In the genomic region with DNA sequence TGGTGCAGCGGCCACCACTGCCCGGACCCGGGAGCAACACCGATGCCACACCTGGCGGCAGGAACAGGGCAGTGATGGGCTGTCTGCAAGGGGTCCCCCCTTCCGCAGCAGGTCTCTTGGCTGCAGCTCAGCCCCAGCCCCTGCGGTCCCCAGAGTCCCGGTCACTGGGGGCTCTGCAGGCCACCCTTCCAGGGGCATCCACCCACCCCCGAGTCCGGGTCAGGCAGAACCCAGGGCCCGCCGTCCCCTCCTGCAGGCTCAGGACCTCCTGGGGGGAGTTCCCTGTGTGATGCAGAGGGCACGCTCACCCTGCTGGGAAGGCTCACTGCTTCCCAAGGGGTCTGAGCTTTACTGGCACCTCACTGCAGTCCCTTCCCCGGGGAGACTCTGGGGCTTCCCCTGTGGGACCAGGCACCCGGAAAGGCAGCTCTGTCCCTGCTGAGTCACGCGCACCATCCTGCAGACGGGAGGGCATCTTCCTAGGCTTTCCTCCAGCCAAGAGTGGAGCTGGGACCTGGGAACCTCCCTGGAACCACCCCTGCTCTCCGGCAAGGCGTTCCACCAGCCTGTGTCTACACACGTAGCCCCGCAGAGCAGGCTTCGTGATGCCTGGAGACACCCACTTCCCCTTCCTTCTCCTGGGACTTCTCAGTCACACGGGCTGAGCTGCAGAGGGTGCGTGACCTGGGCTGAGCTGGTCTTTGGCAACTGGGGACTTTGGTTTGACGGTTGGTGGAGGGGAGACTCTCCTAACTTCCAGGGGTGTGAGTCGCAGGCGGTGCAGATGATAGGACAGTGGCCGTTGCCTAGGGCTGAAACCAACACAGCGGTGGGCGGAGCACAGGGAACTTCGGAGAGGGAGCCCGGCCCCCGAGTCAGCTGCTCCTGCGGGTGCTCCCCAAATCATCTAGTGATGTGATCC, we compare ENCODE assay signal across 8 cellular contexts. TPM values are rescaled to one million over a fixed set of nuclear protein-coding genes. Genes with fewer than 3 reads are reported as not detected.
DNase-seq lines count a peak whose midpoint lies in the region; ATAC-seq and TF ChIP-seq lines count a peak whose summit lies in the region.

No MANE protein-coding gene starts in this region.

- no peaks in the 10 kb centered on the region for H4K20me1 ChIP-seq in OCI-LY3 (ENCODE audit: insufficient read depth, low read length)

- no peaks in the 10 kb centered on the region for H3K36me3 Mint-ChIP-seq in endodermal cell (ENCODE audit: low read depth)

- H3K79me2 ChIP-seq in OCI-LY3 (ENCODE audit: low read length), result no peaks in the 10 kb centered on the region

- H3K9me3 ChIP-seq in OCI-LY3 (ENCODE audit: insufficient read depth, low read length) (no peaks in the 10 kb centered on the region), endodermal cell (ENCODE audit: control insufficient read depth, low read length) (no peaks in the 10 kb centered on the region), sigmoid colon (no peaks in the 10 kb centered on the region), gastroesophageal sphincter (no peaks in the 10 kb centered on the region)

- H3K27me3 Mint-ChIP-seq in endodermal cell (ENCODE audit: insufficient read depth), result peaks cover 7% of the 10 kb centered on the region

- peaks cover 2% of the 10 kb centered on the region for H3K4me1 Mint-ChIP-seq in endodermal cell

- TF ChIP-seq EP300 in sigmoid colon (IDR thresholded peaks at IDR 0.05), result no peak
- TF ChIP-seq EP300 in gastroesophageal sphincter (IDR thresholded peaks at IDR 0.05), result no peak

- H3K9ac ChIP-seq in OCI-LY3 (ENCODE audit: low read length) (peak overlapping the region; percentile 77), endodermal cell (ENCODE audit: extremely low read depth, low read length, poor library complexity, severe bottlenecking) (no peak overlapping the region)

- TF ChIP-seq POLR2A in sigmoid colon (IDR thresholded peaks at IDR 0.05) (no peak), gastroesophageal sphincter (IDR thresholded peaks at IDR 0.05) (no peak)

- peaks cover 19% of the 10 kb centered on the region for H3K27me3 ChIP-seq in OCI-LY3 (ENCODE audit: low read depth, low read length)
- peaks cover 8% of the 10 kb centered on the region for H3K27me3 ChIP-seq in endodermal cell (ENCODE audit: control insufficient read depth, insufficient read depth, low read length, poor library complexity, severe bottlenecking)
- H3K27me3 ChIP-seq in sigmoid colon, result peaks cover 0 to 43% (median 13%) of the 10 kb centered on the region in 3 donors
- peaks cover 90% of the 10 kb centered on the region for H3K27me3 ChIP-seq in gastroesophageal sphincter

- intact Hi-C loops in sigmoid colon (cut with DNase I), result no loop called here

- H3K4me1 ChIP-seq in OCI-LY3 (ENCODE audit: low read length), result peaks cover 29% of the 10 kb centered on the region
- H3K4me1 ChIP-seq in endodermal cell (ENCODE audit: control insufficient read depth, insufficient read depth, low read length), result no peaks in the 10 kb centered on the region
- H3K4me1 ChIP-seq in sigmoid colon, result peaks cover 0 to 12% (median 7%) of the 10 kb centered on the region in 4 donors
- H3K4me1 ChIP-seq in gastroesophageal sphincter, result peaks cover 0 to 9% (median 0%) of the 10 kb centered on the region in 3 donors

- WGBS in endodermal cell (ENCODE audit: insufficient coverage in 1 of 2, insufficient read length in 1 of 2), 2 experiments, result 80 to 83% methylated on average over 19 to 35 of the region's 35 CpGs
- 22 to 37% methylated on average over 35 of the region's 35 CpGs for WGBS in sigmoid colon, 2 donors
- 7 to 25% methylated on average over 5 to 6 of the region's 35 CpGs for WGBS in gastroesophageal sphincter (ENCODE audit: low coverage in 1 of 2), 2 donors

- TF ChIP-seq CTCF in GM12865 (IDR thresholded peaks at IDR 0.05; ENCODE audit: insufficient read depth, low read depth, low read length, missing control alignments) (no peak), OCI-LY3 (IDR thresholded peaks at IDR 0.05; ENCODE audit: low read depth, low read length) (no peak), endodermal cell (conservative IDR thresholded peaks at IDR 0.05) (no peak), sigmoid colon (IDR thresholded peaks at IDR 0.05) (no peak), gastroesophageal sphincter (IDR thresholded peaks at IDR 0.05) (no peak)

- H3K9me3 Mint-ChIP-seq in endodermal cell, result no peaks in the 10 kb centered on the region

- no peak overlapping the region for H3K27ac Mint-ChIP-seq in endodermal cell

- H3K27ac ChIP-seq in OCI-LY3 (ENCODE audit: low read length) (peak overlapping the region; percentile 84), endodermal cell (ENCODE audit: low read depth, low read length) (no peak overlapping the region), sigmoid colon (no peak overlapping the region), gastroesophageal sphincter (no peak overlapping the region)

- H3K4me2 ChIP-seq in OCI-LY3 (ENCODE audit: low read length), result peak overlapping the region; percentile 99

- DNase-seq in AG08396 (ENCODE audit: low spot score) (peak; percentile 71), GM12865 (ENCODE audit: low read depth) (peak; percentile 58), endodermal cell (peak; percentile 73), sigmoid colon (peak; percentile 65)
- no peak for DNase-seq in activated CD8-positive, alpha-beta memory T cell treated with anti-CD3 and anti-CD28 coated beads for 24 hours

- H3K4me3 ChIP-seq in GM12865 (ENCODE audit: low read depth, low read length) (peak overlapping the region; percentile 19), OCI-LY3 (ENCODE audit: low read length) (peak overlapping the region; percentile 81), endodermal cell (ENCODE audit: low read length) (no peak overlapping the region), sigmoid colon (peak overlapping the region in 1 of 4 donors; percentile 2), gastroesophageal sphincter (no peak overlapping the region)

- peak overlapping the region; percentile 98 for H2AFZ ChIP-seq in OCI-LY3 (ENCODE audit: low read depth, low read length)

- H3K36me3 ChIP-seq in OCI-LY3 (replicated peaks; ENCODE audit: low read depth, low read length) (no peaks in the 10 kb centered on the region), endodermal cell (ENCODE audit: control insufficient read depth, insufficient read depth, low read length) (no peaks in the 10 kb centered on the region), sigmoid colon (no peaks in the 10 kb centered on the region), gastroesophageal sphincter (no peaks in the 10 kb centered on the region)

- no peak overlapping the region for H3K4me3 Mint-ChIP-seq in endodermal cell

- ATAC-seq in gastroesophageal sphincter, result no peak
- ATAC-seq in GM21390 (IDR thresholded peaks at IDR 0.05; ENCODE audit: unreplicated experiment), result no peak

RNA-seq across cellular contexts. Expression of a gene that starts 23.4 kb away (rescaled TPM):
- total RNA-seq in endodermal cell (10 to 100 TPM; 24.8 to 37.6 TPM), sigmoid colon (1 to 10 TPM in 3 of 4 donors, under 1 TPM in 1; 0.99 to 7.1 (median 3.7) TPM), gastroesophageal sphincter (1 to 10 TPM; 3.0 to 8.8 (median 5.0) TPM)
- 13.3 TPM for polyA plus RNA-seq in endodermal cell (2013, experiment 1 of 2)
- 12.0 TPM for polyA plus RNA-seq in endodermal cell (2013, experiment 2 of 2)
- polyA plus RNA-seq in sigmoid colon, result 10 to 100 TPM; 59.5 to 63.2 (median 60.6) TPM

RNA-seq across cellular contexts. Expression of a gene that starts 32.3 kb away (rescaled TPM):
- 100 to 1,000 TPM in 1 of 2 donors, 10 to 100 TPM in 1; 99.4 to 105 TPM for total RNA-seq in endodermal cell
- polyA plus RNA-seq in endodermal cell (2013, experiment 1 of 2), result 71.3 TPM
- 64.8 TPM for polyA plus RNA-seq in endodermal cell (2013, experiment 2 of 2)
- total RNA-seq in sigmoid colon, result 10 to 100 TPM; 31.0 to 56.4 (median 39.5) TPM
- polyA plus RNA-seq in sigmoid colon, result 100 to 1,000 TPM; 204 to 258 (median 237) TPM
- 10 to 100 TPM; 27.5 to 42.9 (median 29.3) TPM for total RNA-seq in gastroesophageal sphincter

RNA-seq across cellular contexts. Expression of a gene that starts 51.6 kb away (rescaled TPM):
- total RNA-seq in endodermal cell, result 100 to 1,000 TPM; 114 to 130 TPM
- polyA plus RNA-seq in endodermal cell (2013, experiment 1 of 2), result 127 TPM
- polyA plus RNA-seq in endodermal cell (2013, experiment 2 of 2), result 107 TPM
- total RNA-seq in sigmoid colon, result 100 to 1,000 TPM in 1 of 4 donors, 10 to 100 TPM in 3; 36.7 to 143 (median 42.5) TPM
- polyA plus RNA-seq in sigmoid colon, result 100 to 1,000 TPM in 1 of 3 donors, 10 to 100 TPM in 2; 52.9 to 111 (median 87.7) TPM
- total RNA-seq in gastroesophageal sphincter, result 10 to 100 TPM; 51.5 to 90.5 (median 66.6) TPM

RNA-seq across cellular contexts. Expression of a gene that starts 51.8 kb away (rescaled TPM):
- total RNA-seq in endodermal cell (10 to 100 TPM; 41.2 to 47.8 TPM), sigmoid colon (10 to 100 TPM; 27.7 to 51.7 (median 47.7) TPM), gastroesophageal sphincter (10 to 100 TPM; 26.2 to 52.8 (median 30.2) TPM)
- 51.0 TPM for polyA plus RNA-seq in endodermal cell (2013, experiment 1 of 2)
- polyA plus RNA-seq in endodermal cell (2013, experiment 2 of 2), result 46.8 TPM
- 10 to 100 TPM; 24.5 to 42.3 (median 36.6) TPM for polyA plus RNA-seq in sigmoid colon

Comparison
In these comparisons a context has a peak if more than half of its experiments do, and no peak if none do; other contexts are left out.
1. H3K4me3 ChIP-seq: peak in GM12865 (single experiment) and OCI-LY3 (single experiment); none in endodermal cell (single experiment) and gastroesophageal sphincter (0 of 2).